ENCODE assay signal across 16 cellular contexts in genomic region chr1:101460709-101461108, GRCh38.
DNase-seq lines count a peak whose midpoint lies in the region; ATAC-seq and TF ChIP-seq lines count a peak whose summit lies in the region.
"Had no signal": no experiment of that assay in that cellular context is flagged by ENCODE, and none has a peak within 500 bp of the region (broad histone marks: within the 10 kb centered on the region; RNA-seq: fewer than 3 reads in every experiment).

No MANE protein-coding gene starts in this region.

- H3K4me1 Mint-ChIP-seq in stimulated activated effector memory CD8-positive, alpha-beta T cell treated with anti-CD3 and anti-CD28 coated beads, Interleukin-12 subunit alpha, Interleukin-12 subunit beta, amount 100 ng/mL, for 72 hours: no peaks in the 10 kb centered on the region
- H3K4me1 Mint-ChIP-seq: B cell had no signal

- DNase-seq in COLO829 (ENCODE audit: low spot score): peak; percentile 7
- peak; percentile 56 for DNase-seq in NCI-H1092 treated with DMSO at 0.1 percent for 48 hours (lab: John Stamatoyannopoulos, UW)
- peak; percentile 41 for DNase-seq in NCI-H345 treated with DMSO at 0.1 percent for 48 hours (lab: John Stamatoyannopoulos, UW; ENCODE audit: unreplicated experiment)
- DNase-seq in choroid plexus epithelial cell (ENCODE audit: low read depth): peak; percentile 5
- no peak for DNase-seq in NCI-H446 (lab: John Stamatoyannopoulos, UW)
- no peak for DNase-seq in stimulated activated effector memory CD8-positive, alpha-beta T cell treated with anti-CD3 and anti-CD28 coated beads, Interleukin-12 subunit alpha, Interleukin-12 subunit beta, amount 100 ng/mL, for 72 hours (ENCODE audit: low spot score in 2 of 2)
- DNase-seq in AG08395 (ENCODE audit: low spot score): no peak
- DNase-seq: CD4-positive, alpha-beta T cell; MM.1S; NCI-H146; NCI-H2171; NCI-H524 treated with DMSO at 0.1 percent for 48 hours; T-helper 1 cell had no signal

- TF ChIP-seq CTCF in choroid plexus epithelial cell (conservative IDR thresholded peaks at IDR 0.05; ENCODE audit: low read depth, low read length): no peak

- no peak overlapping the region for H3K4me3 ChIP-seq in choroid plexus epithelial cell (ENCODE audit: low read depth, low read length)

- H3K27ac Mint-ChIP-seq in stimulated activated effector memory CD8-positive, alpha-beta T cell treated with anti-CD3 and anti-CD28 coated beads, Interleukin-12 subunit alpha, Interleukin-12 subunit beta, amount 100 ng/mL, for 72 hours: no peak overlapping the region
- H3K27ac Mint-ChIP-seq: B cell; CD4-positive, alpha-beta T cell had no signal

- no peaks in the 10 kb centered on the region for H3K9me3 Mint-ChIP-seq in stimulated activated effector memory CD8-positive, alpha-beta T cell treated with anti-CD3 and anti-CD28 coated beads, Interleukin-12 subunit alpha, Interleukin-12 subunit beta, amount 100 ng/mL, for 72 hours
- H3K9me3 Mint-ChIP-seq: CD4-positive, alpha-beta T cell had no signal

- no peak for ATAC-seq in GM21576 (IDR thresholded peaks at IDR 0.05; ENCODE audit: unreplicated experiment)
- no peak for ATAC-seq in stimulated activated effector memory CD8-positive, alpha-beta T cell treated with anti-CD3 and anti-CD28 coated beads, Interleukin-12 subunit alpha, Interleukin-12 subunit beta, amount 100 ng/mL, for 72 hours
- ATAC-seq: HepG2 had no signal

- H3K36me3 Mint-ChIP-seq in stimulated activated effector memory CD8-positive, alpha-beta T cell treated with anti-CD3 and anti-CD28 coated beads, Interleukin-12 subunit alpha, Interleukin-12 subunit beta, amount 100 ng/mL, for 72 hours: no peaks in the 10 kb centered on the region

- H3K4me3 Mint-ChIP-seq in stimulated activated effector memory CD8-positive, alpha-beta T cell treated with anti-CD3 and anti-CD28 coated beads, Interleukin-12 subunit alpha, Interleukin-12 subunit beta, amount 100 ng/mL, for 72 hours: no peak overlapping the region
- H3K4me3 Mint-ChIP-seq: B cell; CD4-positive, alpha-beta T cell had no signal

Comparison
In these comparisons a context has a peak if more than half of its experiments do, and no peak if none do; other contexts are left out.
1. DNase-seq: peak in COLO829 (single experiment), NCI-H1092 treated with DMSO at 0.1 percent for 48 hours (single experiment), NCI-H345 treated with DMSO at 0.1 percent for 48 hours (single experiment) and choroid plexus epithelial cell (single experiment); none in NCI-H446 (0 of 2), stimulated activated effector memory CD8-positive, alpha-beta T cell treated with anti-CD3 and anti-CD28 coated beads, Interleukin-12 subunit alpha, Interleukin-12 subunit beta, amount 100 ng/mL, for 72 hours (0 of 2) and AG08395 (single experiment).